ENCODE assay signal across 1 cellular context in the genomic region with DNA sequence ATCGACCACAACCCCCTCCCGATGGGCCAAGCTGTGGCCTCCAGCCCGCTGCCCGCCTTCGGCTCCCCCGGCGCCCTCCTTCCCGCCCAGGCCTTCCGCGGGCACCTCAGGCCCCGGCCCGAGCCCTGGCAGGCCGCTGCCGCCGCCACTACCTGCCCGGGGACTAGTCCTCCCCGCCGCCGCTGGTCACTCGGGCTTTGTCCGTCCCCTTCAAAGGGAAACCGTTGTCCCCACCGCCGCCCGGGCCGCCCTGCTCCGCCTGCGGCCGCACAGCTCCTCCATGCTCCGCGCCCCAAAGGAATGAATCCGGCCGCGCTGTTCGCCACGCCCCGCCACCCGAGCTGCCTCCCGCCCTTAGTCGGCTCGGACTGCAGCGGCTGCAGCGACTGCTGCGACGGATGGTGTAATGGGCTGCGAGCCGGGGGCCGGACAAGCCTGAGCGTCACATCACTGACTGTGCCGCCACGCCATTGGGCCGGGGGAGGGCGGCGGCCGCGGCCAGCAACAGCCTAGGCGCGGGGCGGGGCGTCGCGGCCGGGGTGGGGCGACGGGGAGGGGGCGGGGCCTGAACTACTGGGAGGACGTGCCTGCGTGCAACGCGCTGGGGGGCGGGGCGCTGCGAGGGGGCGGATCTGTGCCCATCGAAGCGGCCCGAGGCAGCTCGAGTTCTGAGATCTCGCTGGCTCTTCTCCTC.
TF ChIP-seq lines count a peak whose summit lies in the region.

A gene with protein sequence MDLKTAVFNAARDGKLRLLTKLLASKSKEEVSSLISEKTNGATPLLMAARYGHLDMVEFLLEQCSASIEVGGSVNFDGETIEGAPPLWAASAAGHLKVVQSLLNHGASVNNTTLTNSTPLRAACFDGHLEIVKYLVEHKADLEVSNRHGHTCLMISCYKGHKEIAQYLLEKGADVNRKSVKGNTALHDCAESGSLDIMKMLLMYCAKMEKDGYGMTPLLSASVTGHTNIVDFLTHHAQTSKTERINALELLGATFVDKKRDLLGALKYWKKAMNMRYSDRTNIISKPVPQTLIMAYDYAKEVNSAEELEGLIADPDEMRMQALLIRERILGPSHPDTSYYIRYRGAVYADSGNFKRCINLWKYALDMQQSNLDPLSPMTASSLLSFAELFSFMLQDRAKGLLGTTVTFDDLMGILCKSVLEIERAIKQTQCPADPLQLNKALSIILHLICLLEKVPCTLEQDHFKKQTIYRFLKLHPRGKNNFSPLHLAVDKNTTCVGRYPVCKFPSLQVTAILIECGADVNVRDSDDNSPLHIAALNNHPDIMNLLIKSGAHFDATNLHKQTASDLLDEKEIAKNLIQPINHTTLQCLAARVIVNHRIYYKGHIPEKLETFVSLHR (minus strand): TSS at position 405 of the 694 bp plus-strand sequence. CDS start 1,282 bp downstream, outside the sequence.

TF ChIP-seq in H1, 55 proteins besides CTCF, POLR2A, EP300 and RAD21 (continues in another document):
- TF ChIP-seq JUND (IDR thresholded peaks at IDR 0.05; ENCODE audit: low read length), result no peak
- TF ChIP-seq, protein P1, sequence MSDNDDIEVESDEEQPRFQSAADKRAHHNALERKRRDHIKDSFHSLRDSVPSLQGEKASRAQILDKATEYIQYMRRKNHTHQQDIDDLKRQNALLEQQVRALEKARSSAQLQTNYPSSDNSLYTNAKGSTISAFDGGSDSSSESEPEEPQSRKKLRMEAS (IDR thresholded peaks at IDR 0.05), result peak; percentile 74
- TF ChIP-seq SIX5 (IDR thresholded peaks at IDR 0.05; ENCODE audit: low read depth, low read length), result no peak
- TF ChIP-seq KDM1A (IDR thresholded peaks at IDR 0.05; ENCODE audit: borderline replicate concordance, low read length), result no peak
- no peak for TF ChIP-seq SUZ12 (IDR thresholded peaks at IDR 0.05; ENCODE audit: low read length)
- no peak for TF ChIP-seq CBX5 (IDR thresholded peaks at IDR 0.05; ENCODE audit: low read depth, low read length)
- no peak for TF ChIP-seq EZH2 (IDR thresholded peaks at IDR 0.05; ENCODE audit: low read depth, low read length, severe bottlenecking)
- peak in 1 of 2 experiments; percentile 85; a peak in 2 of 4 replicates for TF ChIP-seq SIN3A (conservative IDR thresholded peaks at IDR 0.05 in 1 of 2, IDR thresholded peaks at IDR 0.05 in 1 of 2; ENCODE audit: low read depth in 1 of 2, low read length in 2 of 2)
- TF ChIP-seq SP4 (IDR thresholded peaks at IDR 0.05; ENCODE audit: low read length), result no peak
- TF ChIP-seq SP2 (IDR thresholded peaks at IDR 0.05; ENCODE audit: low read length), result no peak
- TF ChIP-seq CEBPB (IDR thresholded peaks at IDR 0.05; ENCODE audit: low read depth, low read length), result peak; percentile 50; the same call in 1 of the 2 replicates
- TF ChIP-seq CREB1 (IDR thresholded peaks at IDR 0.05), result peak; percentile 87
- TF ChIP-seq, protein P2, sequence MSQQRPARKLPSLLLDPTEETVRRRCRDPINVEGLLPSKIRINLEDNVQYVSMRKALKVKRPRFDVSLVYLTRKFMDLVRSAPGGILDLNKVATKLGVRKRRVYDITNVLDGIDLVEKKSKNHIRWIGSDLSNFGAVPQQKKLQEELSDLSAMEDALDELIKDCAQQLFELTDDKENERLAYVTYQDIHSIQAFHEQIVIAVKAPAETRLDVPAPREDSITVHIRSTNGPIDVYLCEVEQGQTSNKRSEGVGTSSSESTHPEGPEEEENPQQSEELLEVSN (IDR thresholded peaks at IDR 0.05), result 0 out of 2 replicates have a peak, but pooled peaks have one; percentile 7
- TF ChIP-seq KDM4A (IDR thresholded peaks at IDR 0.05; ENCODE audit: low read depth, low read length, severe bottlenecking), result peak; percentile 10
- no peak for TF ChIP-seq BACH1 (IDR thresholded peaks at IDR 0.05; ENCODE audit: low read length)
- TF ChIP-seq NRF1 (IDR thresholded peaks at IDR 0.05; ENCODE audit: low read depth, low read length), result no peak
- TF ChIP-seq RXRA (IDR thresholded peaks at IDR 0.05; ENCODE audit: insufficient read depth, low read depth, low read length), result no peak
- peak; percentile 97 for TF ChIP-seq TAF7 (optimal IDR thresholded peaks at IDR 0.05; ENCODE audit: borderline replicate concordance, low read depth, low read length)
- peak; percentile 4; the same call in 1 of the 2 replicates for TF ChIP-seq TEAD4 (IDR thresholded peaks at IDR 0.05; ENCODE audit: low read depth, low read length)
- TF ChIP-seq JUN (IDR thresholded peaks at IDR 0.05; ENCODE audit: low read depth, low read length), result no peak
- peak; percentile 99 for TF ChIP-seq TAF1 (IDR thresholded peaks at IDR 0.05; ENCODE audit: low read depth, low read length)
- peak; percentile 48; the same call in 1 of the 2 replicates for TF ChIP-seq YY1 (IDR thresholded peaks at IDR 0.05; ENCODE audit: low read depth, low read length)
- TF ChIP-seq, protein P3, sequence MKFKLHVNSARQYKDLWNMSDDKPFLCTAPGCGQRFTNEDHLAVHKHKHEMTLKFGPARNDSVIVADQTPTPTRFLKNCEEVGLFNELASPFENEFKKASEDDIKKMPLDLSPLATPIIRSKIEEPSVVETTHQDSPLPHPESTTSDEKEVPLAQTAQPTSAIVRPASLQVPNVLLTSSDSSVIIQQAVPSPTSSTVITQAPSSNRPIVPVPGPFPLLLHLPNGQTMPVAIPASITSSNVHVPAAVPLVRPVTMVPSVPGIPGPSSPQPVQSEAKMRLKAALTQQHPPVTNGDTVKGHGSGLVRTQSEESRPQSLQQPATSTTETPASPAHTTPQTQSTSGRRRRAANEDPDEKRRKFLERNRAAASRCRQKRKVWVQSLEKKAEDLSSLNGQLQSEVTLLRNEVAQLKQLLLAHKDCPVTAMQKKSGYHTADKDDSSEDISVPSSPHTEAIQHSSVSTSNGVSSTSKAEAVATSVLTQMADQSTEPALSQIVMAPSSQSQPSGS (IDR thresholded peaks at IDR 0.05; ENCODE audit: low read length), result no peak
- no peak for TF ChIP-seq FOSL1 (IDR thresholded peaks at IDR 0.05; ENCODE audit: insufficient read depth, low read depth, low read length)
- no peak for TF ChIP-seq RFX5 (IDR thresholded peaks at IDR 0.05; ENCODE audit: borderline replicate concordance, low read depth, low read length)
- no peak for TF ChIP-seq SP1 (IDR thresholded peaks at IDR 0.05; ENCODE audit: low read depth, low read length)
- no peak for TF ChIP-seq EGR1 (IDR thresholded peaks at IDR 0.05; ENCODE audit: borderline replicate concordance, low read depth, low read length)
- TF ChIP-seq MAFK (IDR thresholded peaks at IDR 0.05; ENCODE audit: low read depth, low read length), result no peak
- no peak for TF ChIP-seq HDAC6 (IDR thresholded peaks at IDR 0.05; ENCODE audit: low read depth, low read length)
- peak; percentile 95 for TF ChIP-seq PHF8 (conservative IDR thresholded peaks at IDR 0.05; ENCODE audit: low read depth, low read length)
- no peak for TF ChIP-seq SAP30 (IDR thresholded peaks at IDR 0.05; ENCODE audit: insufficient read depth, insufficient replicate concordance, low read length)
- peak; percentile 26 for TF ChIP-seq NANOG (IDR thresholded peaks at IDR 0.05; ENCODE audit: insufficient read depth, low read depth, low read length, poor library complexity, severe bottlenecking)
- no peak for TF ChIP-seq CBX8 (IDR thresholded peaks at IDR 0.05; ENCODE audit: borderline replicate concordance, low read depth, low read length)
- TF ChIP-seq POU5F1 (IDR thresholded peaks at IDR 0.05; ENCODE audit: low read depth, low read length), result no peak
- no peak for TF ChIP-seq CHD2 (IDR thresholded peaks at IDR 0.05; ENCODE audit: low read length)
- no peak for TF ChIP-seq KDM5A (IDR thresholded peaks at IDR 0.05; ENCODE audit: low read length)
- TF ChIP-seq RNF2 (IDR thresholded peaks at IDR 0.05; ENCODE audit: borderline replicate concordance, low read depth, low read length, missing control alignments, poor library complexity, severe bottlenecking), result no peak
- TF ChIP-seq, protein P4, sequence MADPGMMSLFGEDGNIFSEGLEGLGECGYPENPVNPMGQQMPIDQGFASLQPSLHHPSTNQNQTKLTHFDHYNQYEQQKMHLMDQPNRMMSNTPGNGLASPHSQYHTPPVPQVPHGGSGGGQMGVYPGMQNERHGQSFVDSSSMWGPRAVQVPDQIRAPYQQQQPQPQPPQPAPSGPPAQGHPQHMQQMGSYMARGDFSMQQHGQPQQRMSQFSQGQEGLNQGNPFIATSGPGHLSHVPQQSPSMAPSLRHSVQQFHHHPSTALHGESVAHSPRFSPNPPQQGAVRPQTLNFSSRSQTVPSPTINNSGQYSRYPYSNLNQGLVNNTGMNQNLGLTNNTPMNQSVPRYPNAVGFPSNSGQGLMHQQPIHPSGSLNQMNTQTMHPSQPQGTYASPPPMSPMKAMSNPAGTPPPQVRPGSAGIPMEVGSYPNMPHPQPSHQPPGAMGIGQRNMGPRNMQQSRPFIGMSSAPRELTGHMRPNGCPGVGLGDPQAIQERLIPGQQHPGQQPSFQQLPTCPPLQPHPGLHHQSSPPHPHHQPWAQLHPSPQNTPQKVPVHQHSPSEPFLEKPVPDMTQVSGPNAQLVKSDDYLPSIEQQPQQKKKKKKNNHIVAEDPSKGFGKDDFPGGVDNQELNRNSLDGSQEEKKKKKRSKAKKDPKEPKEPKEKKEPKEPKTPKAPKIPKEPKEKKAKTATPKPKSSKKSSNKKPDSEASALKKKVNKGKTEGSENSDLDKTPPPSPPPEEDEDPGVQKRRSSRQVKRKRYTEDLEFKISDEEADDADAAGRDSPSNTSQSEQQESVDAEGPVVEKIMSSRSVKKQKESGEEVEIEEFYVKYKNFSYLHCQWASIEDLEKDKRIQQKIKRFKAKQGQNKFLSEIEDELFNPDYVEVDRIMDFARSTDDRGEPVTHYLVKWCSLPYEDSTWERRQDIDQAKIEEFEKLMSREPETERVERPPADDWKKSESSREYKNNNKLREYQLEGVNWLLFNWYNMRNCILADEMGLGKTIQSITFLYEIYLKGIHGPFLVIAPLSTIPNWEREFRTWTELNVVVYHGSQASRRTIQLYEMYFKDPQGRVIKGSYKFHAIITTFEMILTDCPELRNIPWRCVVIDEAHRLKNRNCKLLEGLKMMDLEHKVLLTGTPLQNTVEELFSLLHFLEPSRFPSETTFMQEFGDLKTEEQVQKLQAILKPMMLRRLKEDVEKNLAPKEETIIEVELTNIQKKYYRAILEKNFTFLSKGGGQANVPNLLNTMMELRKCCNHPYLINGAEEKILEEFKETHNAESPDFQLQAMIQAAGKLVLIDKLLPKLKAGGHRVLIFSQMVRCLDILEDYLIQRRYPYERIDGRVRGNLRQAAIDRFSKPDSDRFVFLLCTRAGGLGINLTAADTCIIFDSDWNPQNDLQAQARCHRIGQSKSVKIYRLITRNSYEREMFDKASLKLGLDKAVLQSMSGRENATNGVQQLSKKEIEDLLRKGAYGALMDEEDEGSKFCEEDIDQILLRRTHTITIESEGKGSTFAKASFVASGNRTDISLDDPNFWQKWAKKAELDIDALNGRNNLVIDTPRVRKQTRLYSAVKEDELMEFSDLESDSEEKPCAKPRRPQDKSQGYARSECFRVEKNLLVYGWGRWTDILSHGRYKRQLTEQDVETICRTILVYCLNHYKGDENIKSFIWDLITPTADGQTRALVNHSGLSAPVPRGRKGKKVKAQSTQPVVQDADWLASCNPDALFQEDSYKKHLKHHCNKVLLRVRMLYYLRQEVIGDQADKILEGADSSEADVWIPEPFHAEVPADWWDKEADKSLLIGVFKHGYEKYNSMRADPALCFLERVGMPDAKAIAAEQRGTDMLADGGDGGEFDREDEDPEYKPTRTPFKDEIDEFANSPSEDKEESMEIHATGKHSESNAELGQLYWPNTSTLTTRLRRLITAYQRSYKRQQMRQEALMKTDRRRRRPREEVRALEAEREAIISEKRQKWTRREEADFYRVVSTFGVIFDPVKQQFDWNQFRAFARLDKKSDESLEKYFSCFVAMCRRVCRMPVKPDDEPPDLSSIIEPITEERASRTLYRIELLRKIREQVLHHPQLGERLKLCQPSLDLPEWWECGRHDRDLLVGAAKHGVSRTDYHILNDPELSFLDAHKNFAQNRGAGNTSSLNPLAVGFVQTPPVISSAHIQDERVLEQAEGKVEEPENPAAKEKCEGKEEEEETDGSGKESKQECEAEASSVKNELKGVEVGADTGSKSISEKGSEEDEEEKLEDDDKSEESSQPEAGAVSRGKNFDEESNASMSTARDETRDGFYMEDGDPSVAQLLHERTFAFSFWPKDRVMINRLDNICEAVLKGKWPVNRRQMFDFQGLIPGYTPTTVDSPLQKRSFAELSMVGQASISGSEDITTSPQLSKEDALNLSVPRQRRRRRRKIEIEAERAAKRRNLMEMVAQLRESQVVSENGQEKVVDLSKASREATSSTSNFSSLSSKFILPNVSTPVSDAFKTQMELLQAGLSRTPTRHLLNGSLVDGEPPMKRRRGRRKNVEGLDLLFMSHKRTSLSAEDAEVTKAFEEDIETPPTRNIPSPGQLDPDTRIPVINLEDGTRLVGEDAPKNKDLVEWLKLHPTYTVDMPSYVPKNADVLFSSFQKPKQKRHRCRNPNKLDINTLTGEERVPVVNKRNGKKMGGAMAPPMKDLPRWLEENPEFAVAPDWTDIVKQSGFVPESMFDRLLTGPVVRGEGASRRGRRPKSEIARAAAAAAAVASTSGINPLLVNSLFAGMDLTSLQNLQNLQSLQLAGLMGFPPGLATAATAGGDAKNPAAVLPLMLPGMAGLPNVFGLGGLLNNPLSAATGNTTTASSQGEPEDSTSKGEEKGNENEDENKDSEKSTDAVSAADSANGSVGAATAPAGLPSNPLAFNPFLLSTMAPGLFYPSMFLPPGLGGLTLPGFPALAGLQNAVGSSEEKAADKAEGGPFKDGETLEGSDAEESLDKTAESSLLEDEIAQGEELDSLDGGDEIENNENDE (IDR thresholded peaks at IDR 0.05; ENCODE audit: insufficient replicate concordance, low read length), result no peak
- no peak for TF ChIP-seq ZNF274 (IDR thresholded peaks at IDR 0.05; ENCODE audit: borderline replicate concordance, extremely low read depth, low read length)
- peak; percentile 94 for TF ChIP-seq TBP (IDR thresholded peaks at IDR 0.05; ENCODE audit: low read depth, low read length)
- TF ChIP-seq RBBP5 (IDR thresholded peaks at IDR 0.05; ENCODE audit: borderline replicate concordance, low read depth, low read length), result peak; percentile 62; the same call in 1 of the 2 replicates
- no peak for TF ChIP-seq GABPA (IDR thresholded peaks at IDR 0.05; ENCODE audit: borderline replicate concordance, insufficient read depth, low read length)
- TF ChIP-seq SRF (IDR thresholded peaks at IDR 0.05; ENCODE audit: low read depth, low read length), result no peak
- peak; percentile 95 for TF ChIP-seq POLR2AphosphoS5 (IDR thresholded peaks at IDR 0.05; ENCODE audit: low read depth, low read length)
- TF ChIP-seq, protein P5, sequence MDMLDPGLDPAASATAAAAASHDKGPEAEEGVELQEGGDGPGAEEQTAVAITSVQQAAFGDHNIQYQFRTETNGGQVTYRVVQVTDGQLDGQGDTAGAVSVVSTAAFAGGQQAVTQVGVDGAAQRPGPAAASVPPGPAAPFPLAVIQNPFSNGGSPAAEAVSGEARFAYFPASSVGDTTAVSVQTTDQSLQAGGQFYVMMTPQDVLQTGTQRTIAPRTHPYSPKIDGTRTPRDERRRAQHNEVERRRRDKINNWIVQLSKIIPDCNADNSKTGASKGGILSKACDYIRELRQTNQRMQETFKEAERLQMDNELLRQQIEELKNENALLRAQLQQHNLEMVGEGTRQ (IDR thresholded peaks at IDR 0.05; ENCODE audit: low read length), result no peak
- TF ChIP-seq CHD1 (IDR thresholded peaks at IDR 0.05; ENCODE audit: low read depth, low read length), result no peak
- TF ChIP-seq ASH2L (IDR thresholded peaks at IDR 0.05; ENCODE audit: low read length), result peak; percentile 89
- TF ChIP-seq GTF2F1 (IDR thresholded peaks at IDR 0.05; ENCODE audit: borderline replicate concordance, low read depth, low read length), result peak; percentile 56; the same call in 1 of the 2 replicates
- TF ChIP-seq HDAC2 (IDR thresholded peaks at IDR 0.05; ENCODE audit: borderline replicate concordance in 1 of 2, low read depth in 2 of 2, low read length in 2 of 2), result no peak
- no peak for TF ChIP-seq BCL11A (IDR thresholded peaks at IDR 0.05; ENCODE audit: low read depth in 2 of 2, low read length in 2 of 2)
- no peak for TF ChIP-seq BRCA1 (IDR thresholded peaks at IDR 0.05; ENCODE audit: low read depth, low read length)
